ENCODE assay signal across 10 cellular contexts in the genomic region with DNA sequence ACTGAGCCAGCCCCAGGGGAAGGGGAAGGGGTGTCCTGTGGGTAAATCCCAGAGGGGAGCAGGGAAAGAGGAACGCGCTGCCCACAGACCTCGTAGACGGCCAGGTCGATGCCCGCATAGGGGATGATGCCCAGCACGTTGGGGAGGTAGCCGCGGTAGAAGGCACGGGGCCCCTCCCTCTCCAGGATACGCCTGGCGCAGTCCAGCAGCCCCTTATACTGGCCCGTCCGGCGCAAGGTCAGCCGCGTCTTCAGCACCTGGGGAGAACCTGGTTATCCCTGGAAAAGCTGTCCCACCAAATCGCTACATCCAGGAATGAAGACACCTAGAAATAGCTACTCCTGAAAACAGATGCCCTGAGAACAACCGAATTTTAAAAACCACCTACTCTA. TPM values are rescaled to one million over a fixed set of nuclear protein-coding genes. Genes with fewer than 3 reads are reported as not detected.
"Had no signal": no experiment of that assay in that cellular context is flagged by ENCODE, and none has a peak within 500 bp of the region (broad histone marks: within the 10 kb centered on the region; RNA-seq: fewer than 3 reads in every experiment).

No MANE protein-coding gene starts in this region.

- H3K4me1 Mint-ChIP-seq: GM23338, IgD-negative memory B cell had no signal

- H3K27ac ChIP-seq: HL-60 had no signal

- H2AFZ ChIP-seq: GM23338 had no signal

- H3K27ac Mint-ChIP-seq: GM23338, HFFc6 had no signal

- H3K4me1 ChIP-seq: HAP-1 had no signal

- H3K27me3 Mint-ChIP-seq: IgD-negative memory B cell had no signal

- H3K4me2 ChIP-seq: GM23338 had no signal

- H3K4me3 Mint-ChIP-seq: GM23338, HFFc6, IgD-negative memory B cell had no signal

- ATAC-seq: GM23338, HCT116, HepG2 had no signal

- H3K4me3 ChIP-seq: GM23338, HAP-1 had no signal

- DNase-seq: HFFc6 had no signal

- FAIRE-seq: H1, H54, HepG2 had no signal

RNA-seq across cellular contexts. Expression of a gene that starts 11.9 kb away (rescaled TPM):
- total RNA-seq: HFFc6, HT1080 had no signal

RNA-seq across cellular contexts. Expression of a gene that starts 18.7 kb away (rescaled TPM):
- total RNA-seq: H1, HFFc6 had no signal
- polyA plus RNA-seq: IgD-negative memory B cell had no signal

RNA-seq across cellular contexts. Expression of a gene that starts 29.4 kb away (rescaled TPM):
- total RNA-seq: HFFc6 had no signal
